In genomic region chr4:53582194-53582593, GRCh38 we compare ENCODE assay signal across 1 cellular context.
TF ChIP-seq lines count a peak whose summit lies in the region.

No MANE protein-coding gene starts in this region.

TF ChIP-seq in HepG2, 621 proteins besides CTCF, POLR2A, EP300 and RAD21 (continued from another document and continues in another):
- TF ChIP-seq ZNF776 (CRISPR knock-in tag; IDR thresholded peaks at IDR 0.05): no peak
- no peak for TF ChIP-seq NR3C1 (CRISPR knock-in tag; IDR thresholded peaks at IDR 0.05)
- TF ChIP-seq RARA (CRISPR knock-in tag; IDR thresholded peaks at IDR 0.05): peak; percentile 96
- TF ChIP-seq FOXO4 (CRISPR knock-in tag; conservative IDR thresholded peaks at IDR 0.05): no peak
- TF ChIP-seq FOXK2 (IDR thresholded peaks at IDR 0.05): no peak
- TF ChIP-seq ZNF878 (CRISPR knock-in tag; IDR thresholded peaks at IDR 0.05): no peak
- TF ChIP-seq, protein P1, sequence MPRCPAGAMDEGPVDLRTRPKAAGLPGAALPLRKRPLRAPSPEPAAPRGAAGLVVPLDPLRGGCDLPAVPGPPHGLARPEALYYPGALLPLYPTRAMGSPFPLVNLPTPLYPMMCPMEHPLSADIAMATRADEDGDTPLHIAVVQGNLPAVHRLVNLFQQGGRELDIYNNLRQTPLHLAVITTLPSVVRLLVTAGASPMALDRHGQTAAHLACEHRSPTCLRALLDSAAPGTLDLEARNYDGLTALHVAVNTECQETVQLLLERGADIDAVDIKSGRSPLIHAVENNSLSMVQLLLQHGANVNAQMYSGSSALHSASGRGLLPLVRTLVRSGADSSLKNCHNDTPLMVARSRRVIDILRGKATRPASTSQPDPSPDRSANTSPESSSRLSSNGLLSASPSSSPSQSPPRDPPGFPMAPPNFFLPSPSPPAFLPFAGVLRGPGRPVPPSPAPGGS (CRISPR knock-in tag; IDR thresholded peaks at IDR 0.05): no peak
- TF ChIP-seq ZMYM2 (CRISPR knock-in tag; IDR thresholded peaks at IDR 0.05): no peak
- TF ChIP-seq ZGPAT (CRISPR knock-in tag; IDR thresholded peaks at IDR 0.05): peak; percentile 58
- no peak for TF ChIP-seq CHD2 (IDR thresholded peaks at IDR 0.05; ENCODE audit: low read depth, low read length)
- TF ChIP-seq HOXA5 (CRISPR knock-in tag; IDR thresholded peaks at IDR 0.05): no peak
- TF ChIP-seq CHCHD3 (CRISPR knock-in tag; IDR thresholded peaks at IDR 0.05): no peak
- no peak for TF ChIP-seq ZNF687 (CRISPR knock-in tag; IDR thresholded peaks at IDR 0.05)
- TF ChIP-seq, protein P2, sequence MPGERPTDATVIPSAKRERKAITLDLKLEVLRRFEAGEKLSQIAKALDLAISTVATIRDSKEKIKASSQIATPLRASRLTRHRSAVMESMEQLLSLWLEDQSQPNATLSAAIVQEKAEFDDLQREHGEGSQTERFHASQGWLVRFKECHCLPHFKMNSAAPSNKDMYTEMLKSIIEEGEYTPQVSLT (CRISPR knock-in tag; IDR thresholded peaks at IDR 0.05; ENCODE audit: borderline replicate concordance, low read depth): no peak
- TF ChIP-seq, protein P3, sequence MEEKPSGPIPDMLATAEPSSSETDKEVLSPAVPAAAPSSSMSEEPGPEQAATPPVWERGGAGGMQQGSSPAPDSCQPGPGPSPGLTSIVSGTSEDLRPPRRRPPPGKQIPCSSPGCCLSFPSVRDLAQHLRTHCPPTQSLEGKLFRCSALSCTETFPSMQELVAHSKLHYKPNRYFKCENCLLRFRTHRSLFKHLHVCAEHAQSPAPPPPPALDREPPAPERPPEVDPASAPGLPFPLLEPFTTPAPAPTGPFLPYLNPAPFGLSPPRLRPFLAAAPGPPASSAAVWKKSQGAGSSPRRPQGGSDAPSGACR (CRISPR knock-in tag; IDR thresholded peaks at IDR 0.05): no peak
- no peak for TF ChIP-seq ZFP37 (CRISPR knock-in tag; IDR thresholded peaks at IDR 0.05; ENCODE audit: borderline replicate concordance)
- no peak for TF ChIP-seq ZNF746 (CRISPR knock-in tag; IDR thresholded peaks at IDR 0.05)
- TF ChIP-seq FOXA3 (CRISPR knock-in tag; IDR thresholded peaks at IDR 0.05): peak; percentile 77
- TF ChIP-seq, protein P4, sequence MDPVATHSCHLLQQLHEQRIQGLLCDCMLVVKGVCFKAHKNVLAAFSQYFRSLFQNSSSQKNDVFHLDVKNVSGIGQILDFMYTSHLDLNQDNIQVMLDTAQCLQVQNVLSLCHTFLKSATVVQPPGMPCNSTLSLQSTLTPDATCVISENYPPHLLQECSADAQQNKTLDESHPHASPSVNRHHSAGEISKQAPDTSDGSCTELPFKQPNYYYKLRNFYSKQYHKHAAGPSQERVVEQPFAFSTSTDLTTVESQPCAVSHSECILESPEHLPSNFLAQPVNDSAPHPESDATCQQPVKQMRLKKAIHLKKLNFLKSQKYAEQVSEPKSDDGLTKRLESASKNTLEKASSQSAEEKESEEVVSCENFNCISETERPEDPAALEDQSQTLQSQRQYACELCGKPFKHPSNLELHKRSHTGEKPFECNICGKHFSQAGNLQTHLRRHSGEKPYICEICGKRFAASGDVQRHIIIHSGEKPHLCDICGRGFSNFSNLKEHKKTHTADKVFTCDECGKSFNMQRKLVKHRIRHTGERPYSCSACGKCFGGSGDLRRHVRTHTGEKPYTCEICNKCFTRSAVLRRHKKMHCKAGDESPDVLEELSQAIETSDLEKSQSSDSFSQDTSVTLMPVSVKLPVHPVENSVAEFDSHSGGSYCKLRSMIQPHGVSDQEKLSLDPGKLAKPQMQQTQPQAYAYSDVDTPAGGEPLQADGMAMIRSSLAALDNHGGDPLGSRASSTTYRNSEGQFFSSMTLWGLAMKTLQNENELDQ (CRISPR knock-in tag; IDR thresholded peaks at IDR 0.05; ENCODE audit: borderline replicate concordance): no peak
- TF ChIP-seq, protein P5, sequence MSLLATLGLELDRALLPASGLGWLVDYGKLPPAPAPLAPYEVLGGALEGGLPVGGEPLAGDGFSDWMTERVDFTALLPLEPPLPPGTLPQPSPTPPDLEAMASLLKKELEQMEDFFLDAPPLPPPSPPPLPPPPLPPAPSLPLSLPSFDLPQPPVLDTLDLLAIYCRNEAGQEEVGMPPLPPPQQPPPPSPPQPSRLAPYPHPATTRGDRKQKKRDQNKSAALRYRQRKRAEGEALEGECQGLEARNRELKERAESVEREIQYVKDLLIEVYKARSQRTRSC (CRISPR knock-in tag; IDR thresholded peaks at IDR 0.05; ENCODE audit: low read depth): no peak
- no peak for TF ChIP-seq ZZZ3 (CRISPR knock-in tag; IDR thresholded peaks at IDR 0.05; ENCODE audit: borderline replicate concordance)
- TF ChIP-seq PRDM15 (CRISPR knock-in tag; IDR thresholded peaks at IDR 0.05): no peak; the same call in 1 of the 2 replicates
- TF ChIP-seq FUBP1 (CRISPR knock-in tag; IDR thresholded peaks at IDR 0.05; ENCODE audit: borderline replicate concordance): no peak
- peak; percentile 48; the same call in 1 of the 2 replicates for TF ChIP-seq ZNF331 (CRISPR knock-in tag; IDR thresholded peaks at IDR 0.05)
- TF ChIP-seq ASH2L (IDR thresholded peaks at IDR 0.05; ENCODE audit: insufficient read length, low read depth, low read length): no peak
- TF ChIP-seq SMAD1 (CRISPR knock-in tag; IDR thresholded peaks at IDR 0.05; ENCODE audit: borderline replicate concordance, low read depth): no peak
- no peak for TF ChIP-seq ZKSCAN1 (IDR thresholded peaks at IDR 0.05; ENCODE audit: low read length)
- TF ChIP-seq ZNF550 (CRISPR knock-in tag; IDR thresholded peaks at IDR 0.05; ENCODE audit: borderline replicate concordance): no peak
- TF ChIP-seq SIN3A (IDR thresholded peaks at IDR 0.05; ENCODE audit: borderline replicate concordance, low read depth, low read length): no peak
- no peak for TF ChIP-seq TOE1 (CRISPR knock-in tag; IDR thresholded peaks at IDR 0.05)
- TF ChIP-seq TFDP1 (CRISPR knock-in tag; IDR thresholded peaks at IDR 0.05; ENCODE audit: borderline replicate concordance): no peak
- TF ChIP-seq KDM5A (IDR thresholded peaks at IDR 0.05; ENCODE audit: borderline replicate concordance, low read length): no peak
- no peak for TF ChIP-seq FOXA1 (IDR thresholded peaks at IDR 0.05)
- peak; percentile 73 for TF ChIP-seq FOXA1 (CRISPR knock-in tag; IDR thresholded peaks at IDR 0.05)
- TF ChIP-seq ZBTB21 (CRISPR knock-in tag; IDR thresholded peaks at IDR 0.05): no peak
- TF ChIP-seq HMGA1 (CRISPR knock-in tag; conservative IDR thresholded peaks at IDR 0.05): no peak
- no peak for TF ChIP-seq POLR2AphosphoS2 (IDR thresholded peaks at IDR 0.05; ENCODE audit: low read depth, low read length)
- TF ChIP-seq ZNF589 (CRISPR knock-in tag; conservative IDR thresholded peaks at IDR 0.05): no peak
- TF ChIP-seq HHEX (CRISPR knock-in tag; IDR thresholded peaks at IDR 0.05): peak; percentile 59; the same call in 1 of the 2 replicates
- TF ChIP-seq MIER3 (CRISPR knock-in tag; IDR thresholded peaks at IDR 0.05; ENCODE audit: borderline replicate concordance): 0 out of 2 replicates have a peak, but pooled peaks have one; percentile 18
- TF ChIP-seq SMARCE1 (IDR thresholded peaks at IDR 0.05; ENCODE audit: borderline replicate concordance): no peak
- TF ChIP-seq DNMT3B (CRISPR knock-in tag; conservative IDR thresholded peaks at IDR 0.05): no peak
- TF ChIP-seq ZNF850 (CRISPR knock-in tag; conservative IDR thresholded peaks at IDR 0.05): no peak
